Comparison of ENCODE assay signal across 17 cellular contexts in genomic region chr2:183530333-183530901, GRCh38.
DNase-seq lines count a peak whose midpoint lies in the region; ATAC-seq and TF ChIP-seq lines count a peak whose summit lies in the region.
"Had no signal": no experiment of that assay in that cellular context is flagged by ENCODE, and none has a peak within 500 bp of the region (broad histone marks: within the 10 kb centered on the region; RNA-seq: fewer than 3 reads in every experiment).

No MANE protein-coding gene starts in this region.

- H3K4me2 ChIP-seq in PC-3 (ENCODE audit: low read length) = no peak overlapping the region

- no peaks in the 10 kb centered on the region for H3F3A ChIP-seq in PC-3 (ENCODE audit: low read length, unreplicated experiment)

- CTCF ChIA-PET in PC-3 (lab: Charles Lee) = no interaction called here
- CTCF ChIA-PET in activated CD8-positive, alpha-beta memory T cell treated with anti-CD3 and anti-CD28 coated beads, Interleukin-2, amount 10 ng/mL, durations not matched to agents 7 days and 5 days (lab: Charles Lee) = no interaction called here

- H3K9ac ChIP-seq in PC-3 (ENCODE audit: low read length) (no peak overlapping the region), colonic mucosa (ENCODE audit: low read depth in 2 of 2, low read length in 2 of 2) (no peak overlapping the region)

- no peaks in the 10 kb centered on the region for H3K9me3 Mint-ChIP-seq in activated CD8-positive, alpha-beta memory T cell treated with anti-CD3 and anti-CD28 coated beads, Interleukin-2, amount 10 ng/mL, durations not matched to agents 7 days and 5 days (ENCODE audit: low read depth)

- ATAC-seq in GM18861 (IDR thresholded peaks at IDR 0.05; ENCODE audit: unreplicated experiment) = peak; percentile 90
- ATAC-seq in GM21526 (IDR thresholded peaks at IDR 0.05; ENCODE audit: low FRiP score, unreplicated experiment) = peak; percentile 86
- peak; percentile 65 for ATAC-seq in HG03025 (IDR thresholded peaks at IDR 0.05; ENCODE audit: low FRiP score, unreplicated experiment)
- no peak; the same call in 1 of the 2 replicates for ATAC-seq in PC-3
- no peak for ATAC-seq in activated CD8-positive, alpha-beta memory T cell treated with anti-CD3 and anti-CD28 coated beads, Interleukin-2, amount 10 ng/mL, durations not matched to agents 7 days and 5 days
- ATAC-seq: gastrocnemius medialis had no signal

- no peaks in the 10 kb centered on the region for H3K9me3 ChIP-seq in PC-3 (ENCODE audit: low read length)
- H3K9me3 ChIP-seq in colonic mucosa = no peaks in the 10 kb centered on the region
- no peaks in the 10 kb centered on the region for H3K9me3 ChIP-seq in ascending aorta
- H3K9me3 ChIP-seq: gastrocnemius medialis, Peyer's patch, sigmoid colon had no signal

- no peaks in the 10 kb centered on the region for H3K79me2 ChIP-seq in PC-3 (ENCODE audit: low read length)

- no peaks in the 10 kb centered on the region for H4K20me1 ChIP-seq in PC-3 (ENCODE audit: low read length)

- no peaks in the 10 kb centered on the region for H3K9me2 ChIP-seq in PC-3 (replicated peaks; ENCODE audit: low read length)

- no peak overlapping the region for H3K27ac Mint-ChIP-seq in activated CD8-positive, alpha-beta memory T cell treated with anti-CD3 and anti-CD28 coated beads, Interleukin-2, amount 10 ng/mL, durations not matched to agents 7 days and 5 days
- H3K27ac Mint-ChIP-seq: B cell, immature natural killer cell had no signal

- intact Hi-C loops in PC-3 (cut with micrococcal nuclease) = no loop called here
- intact Hi-C loops in colonic mucosa (cut with DNase I) = no loop called here
- intact Hi-C loops in ascending aorta (cut with DNase I) = no loop called here

- no peaks in the 10 kb centered on the region for H3K4me1 Mint-ChIP-seq in activated CD8-positive, alpha-beta memory T cell treated with anti-CD3 and anti-CD28 coated beads, Interleukin-2, amount 10 ng/mL, durations not matched to agents 7 days and 5 days
- H3K4me1 Mint-ChIP-seq: B cell, immature natural killer cell had no signal

- no peak overlapping the region for H3K4me3 Mint-ChIP-seq in activated CD8-positive, alpha-beta memory T cell treated with anti-CD3 and anti-CD28 coated beads, Interleukin-2, amount 10 ng/mL, durations not matched to agents 7 days and 5 days
- H3K4me3 Mint-ChIP-seq: B cell, immature natural killer cell had no signal

- POLR2A ChIA-PET in PC-3 (lab: Charles Lee; ENCODE audit: unreplicated experiment) = no interaction called here

- BruUV-seq in PC-3 (replicated peaks; lab: Mats Ljungman, UMichigan) = no TSS peak

- H3K27me3 ChIP-seq in PC-3 (ENCODE audit: low read length) (no peaks in the 10 kb centered on the region), colonic mucosa (no peaks in the 10 kb centered on the region), ascending aorta (no peaks in the 10 kb centered on the region)
- H3K27me3 ChIP-seq: gastrocnemius medialis, Peyer's patch, sigmoid colon had no signal

- no peaks in the 10 kb centered on the region for H3K27me3 Mint-ChIP-seq in activated CD8-positive, alpha-beta memory T cell treated with anti-CD3 and anti-CD28 coated beads, Interleukin-2, amount 10 ng/mL, durations not matched to agents 7 days and 5 days
- H3K27me3 Mint-ChIP-seq: B cell had no signal

- H3K36me3 Mint-ChIP-seq in activated CD8-positive, alpha-beta memory T cell treated with anti-CD3 and anti-CD28 coated beads, Interleukin-2, amount 10 ng/mL, durations not matched to agents 7 days and 5 days = no peaks in the 10 kb centered on the region
- H3K36me3 Mint-ChIP-seq: immature natural killer cell had no signal

- H3K27ac ChIP-seq in PC-3 (ENCODE audit: low read length) (no peak overlapping the region), colonic mucosa (no peak overlapping the region), ascending aorta (no peak overlapping the region)
- H3K27ac ChIP-seq: gastrocnemius medialis, Peyer's patch, sigmoid colon had no signal

- no peak overlapping the region for H2AFZ ChIP-seq in PC-3 (ENCODE audit: low read length)

- H3K4me1 ChIP-seq in PC-3 (ENCODE audit: insufficient read depth, low read length) (peaks cover 5% of the 10 kb centered on the region), colonic mucosa (no peaks in the 10 kb centered on the region), ascending aorta (no peaks in the 10 kb centered on the region)
- H3K4me1 ChIP-seq: gastrocnemius medialis, Peyer's patch, sigmoid colon had no signal

- H3K4me3 ChIP-seq in PC-3 (ENCODE audit: low read length) (no peak overlapping the region), colonic mucosa (no peak overlapping the region), ascending aorta (no peak overlapping the region)
- H3K4me3 ChIP-seq: gastrocnemius medialis, Peyer's patch, sigmoid colon had no signal

- no peaks in the 10 kb centered on the region for H3K36me3 ChIP-seq in PC-3 (ENCODE audit: low read depth, low read length)
- H3K36me3 ChIP-seq in colonic mucosa = no peaks in the 10 kb centered on the region
- no peaks in the 10 kb centered on the region for H3K36me3 ChIP-seq in ascending aorta
- H3K36me3 ChIP-seq: gastrocnemius medialis, Peyer's patch, sigmoid colon had no signal

- TF ChIP-seq CTCF in PC-3 (conservative IDR thresholded peaks at IDR 0.05; ENCODE audit: low read depth, low read length) = no peak
- TF ChIP-seq CTCF in colonic mucosa (IDR thresholded peaks at IDR 0.05) = no peak
- no peak for TF ChIP-seq CTCF in ascending aorta (IDR thresholded peaks at IDR 0.05)

- DNase-seq in PC-3 = peak; percentile 10
- no peak for DNase-seq in colonic mucosa
- no peak for DNase-seq in NK-92 treated with Interleukin-12 subunit alpha and Interleukin-12 subunit beta, amount 100 ng/mL, for 24 hours (lab: John Stamatoyannopoulos, UW)
- no peak for DNase-seq in activated CD8-positive, alpha-beta memory T cell treated with anti-CD3 and anti-CD28 coated beads, Interleukin-2, amount 10 ng/mL, durations not matched to agents 7 days and 5 days
- no peak for DNase-seq in ascending aorta (ENCODE audit: low spot score in 2 of 2)
- DNase-seq: activated naive CD4-positive, alpha-beta T cell; gastrocnemius medialis; GOT3; immature natural killer cell; NCI-H1417; Peyer's patch; sigmoid colon; stimulated activated naive CD4-positive, alpha-beta T cell treated with Interleukin-2 at 50 U/mL for 16 hours had no signal

Comparison
In these comparisons a context has a peak if more than half of its experiments do, and no peak if none do; other contexts are left out.
1. ATAC-seq: peak in GM18861 (single experiment), GM21526 (single experiment) and HG03025 (single experiment); none in PC-3 (single experiment) and activated CD8-positive, alpha-beta memory T cell treated with anti-CD3 and anti-CD28 coated beads, Interleukin-2, amount 10 ng/mL, durations not matched to agents 7 days and 5 days (single experiment).